Comparison of ENCODE assay signal across 7 cellular contexts in genomic region chr15:41544650-41545015, GRCh38. TPM values are rescaled to one million over a fixed set of nuclear protein-coding genes. Genes with fewer than 3 reads are reported as not detected.
DNase-seq lines count a peak whose midpoint lies in the region; ATAC-seq and TF ChIP-seq lines count a peak whose summit lies in the region.

No MANE protein-coding gene starts in this region.

- H4K5ac ChIP-seq in IMR-90 (ENCODE audit: low read depth, low read length) = peak overlapping the region; percentile 37; the same call in 1 of the 2 replicates

- H3K9ac ChIP-seq in IMR-90 (ENCODE audit: low read depth, low read length) = no peak overlapping the region

- H3K23ac ChIP-seq in IMR-90 (ENCODE audit: low read depth, low read length) = no peak overlapping the region

- peaks cover 13% of the 10 kb centered on the region for H3K4me1 Mint-ChIP-seq in activated naive CD8-positive, alpha-beta T cell (ENCODE audit: low read depth)

- 100% methylated on average over 7 of the region's 15 CpGs; no CpG with 5 or more reads in 1 of the 2 experiments for WGBS in IMR-90 (ENCODE audit: extremely low coverage in 2 of 2, insufficient read length in 1 of 2), 2 experiments
- WGBS in suprapubic skin = 45% methylated on average over 12 of the region's 15 CpGs

- H3K4me3 ChIP-seq in IMR-90 (ENCODE audit: insufficient read depth, low read depth, low read length) = no peak overlapping the region
- peak overlapping the region; percentile 92 for H3K4me3 ChIP-seq in suprapubic skin

- H2BK20ac ChIP-seq in IMR-90 (ENCODE audit: low read depth, low read length) = no peak overlapping the region; the same call in 1 of the 2 replicates

- in situ Hi-C loops in IMR-90 (cut with MboI; ENCODE audit: low sequenced_read_pairs) = no loop called here

- peaks cover 13 to 34% of the 10 kb centered on the region in 2 experiments; a peak in 3 of 4 replicates for H3K79me1 ChIP-seq in IMR-90 (ENCODE audit: low read depth in 1 of 2, low read length in 2 of 2)

- CTCF ChIA-PET in IMR-90 (lab: Yijun Ruan, JAX) = interaction anchor here (0.8 to 1.4 kb wide), 2 partner anchors 13 to 229 kb away, joined by 3 to 4 read pairs; partner anchors contain the start of gene MAPKBP1

- H2BK120ac ChIP-seq in IMR-90 (ENCODE audit: low read depth, low read length) = no peak overlapping the region

- no peaks in the 10 kb centered on the region for H3K9me3 Mint-ChIP-seq in activated naive CD8-positive, alpha-beta T cell (ENCODE audit: low read depth)

- H3K9me3 ChIP-seq in IMR-90 (ENCODE audit: control insufficient read depth, insufficient read depth, low read length) (no peaks in the 10 kb centered on the region), suprapubic skin (no peaks in the 10 kb centered on the region)

- TF ChIP-seq EP300 in suprapubic skin (IDR thresholded peaks at IDR 0.05) = no peak

- TF ChIP-seq CTCF in IMR-90 (conservative IDR thresholded peaks at IDR 0.05; ENCODE audit: low read depth, low read length) = no peak
- no peak for TF ChIP-seq CTCF in suprapubic skin (IDR thresholded peaks at IDR 0.05)

- H3K4me2 ChIP-seq in IMR-90 (ENCODE audit: low read depth, low read length) = no peak overlapping the region

- no peak overlapping the region for H3K18ac ChIP-seq in IMR-90 (ENCODE audit: low read depth, low read length)

- H2BK15ac ChIP-seq in IMR-90 (ENCODE audit: low read depth, low read length) = no peak overlapping the region

- peak overlapping the region; percentile 93 for H3K27ac Mint-ChIP-seq in activated naive CD8-positive, alpha-beta T cell

- peak overlapping the region; percentile 85 for H2AFZ ChIP-seq in IMR-90 (replicated peaks; ENCODE audit: low read length, poor library complexity)

- H3K36me3 ChIP-seq in IMR-90 (ENCODE audit: control insufficient read depth, insufficient read depth, low read length) (no peaks in the 10 kb centered on the region), suprapubic skin (no peaks in the 10 kb centered on the region)

- no peaks in the 10 kb centered on the region; the same call in none of the 2 replicates for H3K4me1 ChIP-seq in IMR-90 (ENCODE audit: control insufficient read depth, insufficient read depth, low read length)
- H3K4me1 ChIP-seq in suprapubic skin = peaks cover 12% of the 10 kb centered on the region

- no peak overlapping the region for H3K56ac ChIP-seq in IMR-90 (ENCODE audit: extremely low read depth, insufficient read depth, low read length)

- no peaks in the 10 kb centered on the region for H3K27me3 Mint-ChIP-seq in activated naive CD8-positive, alpha-beta T cell

- no peak overlapping the region for H3K14ac ChIP-seq in IMR-90 (replicated peaks; ENCODE audit: low read depth, low read length)

- dilution Hi-C loops in IMR-90 (cut with HindIII; ENCODE audit: low sequenced_read_pairs, unreplicated experiment) = no loop called here

- no peak overlapping the region for H2BK5ac ChIP-seq in IMR-90 (ENCODE audit: low read depth, low read length, poor library complexity, severe bottlenecking)

- H2AK5ac ChIP-seq in IMR-90 (ENCODE audit: low read depth, low read length) = peak overlapping the region; percentile 90

- no peaks in the 10 kb centered on the region for H3K27me3 ChIP-seq in IMR-90 (ENCODE audit: control insufficient read depth, insufficient read depth, low read length)
- H3K27me3 ChIP-seq in suprapubic skin = no peaks in the 10 kb centered on the region

- TF ChIP-seq POLR2A in IMR-90 (IDR thresholded peaks at IDR 0.05; ENCODE audit: low read depth, low read length) = no peak
- TF ChIP-seq POLR2A in suprapubic skin (IDR thresholded peaks at IDR 0.05) = no peak

- H3K4me3 Mint-ChIP-seq in activated naive CD8-positive, alpha-beta T cell = peak overlapping the region; percentile 96

- H3K27ac ChIP-seq in IMR-90 (ENCODE audit: insufficient read depth, low read length) (no peak overlapping the region), suprapubic skin (peak overlapping the region; percentile 78)

- DNase-seq in IMR-90 (no peak), inferior parietal cortex (ENCODE audit: extremely low spot score) (peak; percentile 36), suprapubic skin (ENCODE audit: low spot score in 2 of 2) (peak; percentile 94), NCI-H748 (lab: John Stamatoyannopoulos, UW; ENCODE audit: unreplicated experiment) (no peak), NCI-H2227 treated with DMSO at 0.1 percent for 48 hours (lab: John Stamatoyannopoulos, UW) (no peak)
- no peak for DNase-seq in stimulated activated CD4-positive, alpha-beta T cell treated with anti-CD3 and anti-CD28 coated beads, Interleukin-4, amount 100 ng/mL, for 1 hour

- H3K9me1 ChIP-seq in IMR-90 (ENCODE audit: insufficient read depth, low read length) = peaks cover 3% of the 10 kb centered on the region; the same call in 1 of the 2 replicates

- no peak for ATAC-seq in IMR-90 (ENCODE audit: low read depth)

- POLR2A ChIA-PET in IMR-90 (lab: Charles Lee; ENCODE audit: unreplicated experiment) = no interaction called here

- H2AK9ac ChIP-seq in IMR-90 (replicated peaks; ENCODE audit: low read depth, low read length, poor library complexity) = peak overlapping the region; percentile 24

- peak overlapping the region; percentile 44 to 55; a peak in 3 of 4 replicates for H4K8ac ChIP-seq in IMR-90 (ENCODE audit: low read depth in 2 of 2, low read length in 2 of 2)

- intact Hi-C loops in IMR-90 (cut with micrococcal nuclease) = loop anchor here (5.0 kb wide), 1 partner anchor 77 kb away; no protein-coding TSS in a partner anchor

- no peak for TF ChIP-seq RAD21 in IMR-90 (IDR thresholded peaks at IDR 0.05; ENCODE audit: low read length)

- H3K36me3 Mint-ChIP-seq in activated naive CD8-positive, alpha-beta T cell = no peaks in the 10 kb centered on the region

- no peak overlapping the region for H4K91ac ChIP-seq in IMR-90 (ENCODE audit: insufficient read depth, low read depth, low read length)

- no TSS peak for BruUV-seq in IMR-90 (replicated peaks; lab: Mats Ljungman, UMichigan)

- peak overlapping the region; percentile 69 for H3K4ac ChIP-seq in IMR-90 (ENCODE audit: low read depth, low read length)

- H4K20me1 ChIP-seq in IMR-90 (ENCODE audit: insufficient read depth, low read length) = peaks cover 3% of the 10 kb centered on the region; the same call in 1 of the 2 replicates

TF ChIP-seq in IMR-90, 13 proteins besides CTCF, POLR2A, EP300 and RAD21:
- TF ChIP-seq RCOR1 (IDR thresholded peaks at IDR 0.05; ENCODE audit: insufficient replicate concordance, low read length) (no peak), ELK1 (IDR thresholded peaks at IDR 0.05; ENCODE audit: borderline replicate concordance, low read depth, low read length) (no peak), SMC3 (IDR thresholded peaks at IDR 0.05; ENCODE audit: low read depth, low read length) (no peak), FOS (IDR thresholded peaks at IDR 0.05; ENCODE audit: low read depth, low read length) (no peak)

RNA-seq across cellular contexts. Expression of gene RPAP1, which starts 0.6 kb away (rescaled TPM):
- total RNA-seq in IMR-90 (2012; rRNA removed) (9.1 and 9.4 TPM in 2 replicates), suprapubic skin (10 to 100 TPM; 21.6 to 50.2 (median 44.3) TPM)
- 18.1 and 22.7 TPM in 2 replicates for polyA plus RNA-seq in IMR-90 (2012; rRNA removed)
- polyA plus RNA-seq in IMR-90 (2012; cell fraction: cytosol; rRNA removed) = 13.5 and 18.3 TPM in 2 replicates
- polyA plus RNA-seq in IMR-90 (2012; cell fraction: nucleus; rRNA removed; ENCODE audit: low replicate concordance) = 32.5 and 57.8 TPM in 2 replicates

RNA-seq across cellular contexts. Expression of gene TYRO3, which starts 14.4 kb away (rescaled TPM):
- total RNA-seq in IMR-90 (2012; rRNA removed) = 10.6 and 11.5 TPM in 2 replicates
- 15.1 and 18.4 TPM in 2 replicates for polyA plus RNA-seq in IMR-90 (2012; rRNA removed)
- polyA plus RNA-seq in IMR-90 (2012; cell fraction: cytosol; rRNA removed) = 3.8 and 10.2 TPM in 2 replicates
- polyA plus RNA-seq in IMR-90 (2012; cell fraction: nucleus; rRNA removed; ENCODE audit: low replicate concordance) = 10.8 and 15.1 TPM in 2 replicates
- 10 to 100 TPM; 19.2 to 39.4 (median 39.0) TPM for total RNA-seq in suprapubic skin

RNA-seq across cellular contexts. Expression of gene LTK, which starts 31.0 kb away (rescaled TPM):
- 0.18 and 0.28 TPM in 2 replicates for total RNA-seq in IMR-90 (2012; rRNA removed)
- polyA plus RNA-seq in IMR-90 (2012; rRNA removed) = 0.62 and 0.77 TPM in 2 replicates
- polyA plus RNA-seq in IMR-90 (2012; cell fraction: cytosol; rRNA removed) = 0.30 and 0.37 TPM in 2 replicates
- 3.0 and 6.3 TPM in 2 replicates for polyA plus RNA-seq in IMR-90 (2012; cell fraction: nucleus; rRNA removed; ENCODE audit: low replicate concordance)
- 1 to 10 TPM in 1 of 4 donors, under 1 TPM in 3; 0.57 to 2.8 (median 0.66) TPM for total RNA-seq in suprapubic skin

RNA-seq across cellular contexts. Expression of gene ITPKA, which starts 51.0 kb away (rescaled TPM):
- total RNA-seq in IMR-90 (2012; rRNA removed) (1.1 and 1.4 TPM in 2 replicates), suprapubic skin (1 to 10 TPM in 1 of 4 donors, under 1 TPM in 1, not detected in 2; 0.30 to 1.5 TPM)
- polyA plus RNA-seq in IMR-90 (2012; rRNA removed) = 1.8 and 2.2 TPM in 2 replicates
- 3.0 and 3.1 TPM in 2 replicates for polyA plus RNA-seq in IMR-90 (2012; cell fraction: cytosol; rRNA removed)
- polyA plus RNA-seq in IMR-90 (2012; cell fraction: nucleus; rRNA removed; ENCODE audit: low replicate concordance) = 3.0 and 7.3 TPM in 2 replicates

Comparison
In these comparisons a context has a peak if more than half of its experiments do, and no peak if none do; other contexts are left out.
1. DNase-seq: peak in inferior parietal cortex (single experiment) and suprapubic skin (2 of 2); none in IMR-90 (single experiment), stimulated activated CD4-positive, alpha-beta T cell treated with anti-CD3 and anti-CD28 coated beads, Interleukin-4, amount 100 ng/mL, for 1 hour (single experiment), NCI-H748 (single experiment) and NCI-H2227 treated with DMSO at 0.1 percent for 48 hours (single experiment).